In genomic region chr11:123561046-123561781, GRCh38 we compare ENCODE assay signal across 8 cellular contexts.
DNase-seq lines count a peak whose midpoint lies in the region; ATAC-seq, FAIRE-seq and TF ChIP-seq lines count a peak whose summit lies in the region.

No MANE protein-coding gene starts in this region.

- H3K27ac Mint-ChIP-seq in HFFc6, result peak overlapping the region; percentile 90
- peak overlapping the region; percentile 94 for H3K27ac Mint-ChIP-seq in type B pancreatic cell

- intact Hi-C loops in kidney (cut with DNase I), result no loop called here

- H3K4me3 ChIP-seq in kidney (ENCODE audit: low read length in 2 of 2), result peak overlapping the region in 1 of 2 donors; percentile 20

- peak; percentile 69 for DNase-seq in AG08396 (ENCODE audit: low spot score)
- DNase-seq in HFFc6, result no peak
- peak in 52 of 58 donors; percentile 18 to 91 (median 64) for DNase-seq in anterior cingulate cortex (lab: John Stamatoyannopoulos, UW)
- no peak for DNase-seq in kidney
- DNase-seq in type B pancreatic cell (ENCODE audit: extremely low spot score, unreplicated experiment), result no peak
- no peak for DNase-seq in T-helper 9 cell
- DNase-seq in COLO668 (lab: John Stamatoyannopoulos, UW; ENCODE audit: unreplicated experiment), result no peak

- ATAC-seq in GM19395 (IDR thresholded peaks at IDR 0.05; ENCODE audit: unreplicated experiment), result no peak

- peaks cover 4 to 8% of the 10 kb centered on the region in 2 donors for H3K4me1 ChIP-seq in kidney (ENCODE audit: control insufficient read depth in 1 of 2, insufficient read depth in 1 of 2, low read depth in 1 of 2, low read length in 2 of 2)

- peak overlapping the region; percentile 13 to 27 for H3K27ac ChIP-seq in kidney (ENCODE audit: low read depth in 2 of 2, low read length in 2 of 2)

- H3K27me3 Mint-ChIP-seq in HFFc6 (ENCODE audit: insufficient read depth), result no peaks in the 10 kb centered on the region; the same call in 1 of the 2 replicates
- no peaks in the 10 kb centered on the region for H3K27me3 Mint-ChIP-seq in type B pancreatic cell

- H3K36me3 Mint-ChIP-seq in HFFc6 (ENCODE audit: low read depth) (no peaks in the 10 kb centered on the region), type B pancreatic cell (no peaks in the 10 kb centered on the region)

- H3K4me1 Mint-ChIP-seq in HFFc6 (ENCODE audit: low read depth) (peaks cover 59% of the 10 kb centered on the region), type B pancreatic cell (ENCODE audit: unreplicated experiment) (peaks cover 26% of the 10 kb centered on the region)

- H3K36me3 ChIP-seq in kidney (ENCODE audit: control insufficient read depth in 1 of 2, insufficient read depth in 2 of 2, low read length in 2 of 2), result no peaks in the 10 kb centered on the region

- peak; percentile 47 for TF ChIP-seq CTCF in HFFc6 (IDR thresholded peaks at IDR 0.05)
- peak; percentile 24 for TF ChIP-seq CTCF in kidney (IDR thresholded peaks at IDR 0.05; ENCODE audit: borderline replicate concordance, extremely low read depth, insufficient read depth)
- peak; percentile 46 for TF ChIP-seq CTCF in type B pancreatic cell (conservative IDR thresholded peaks at IDR 0.05)

- H3K4me3 Mint-ChIP-seq in HFFc6 (peak overlapping the region; percentile 79), type B pancreatic cell (peak overlapping the region; percentile 85)

- no peak for FAIRE-seq in kidney (lab: Jason Lieb, UNC)

- no peak overlapping the region for H3K9ac ChIP-seq in kidney (ENCODE audit: low read length in 2 of 2)

- no peaks in the 10 kb centered on the region for H3K9me3 ChIP-seq in kidney (ENCODE audit: control insufficient read depth in 1 of 2, low read length in 2 of 2)

- no peaks in the 10 kb centered on the region for H3K9me3 Mint-ChIP-seq in HFFc6
- H3K9me3 Mint-ChIP-seq in type B pancreatic cell, result no peaks in the 10 kb centered on the region

Comparison
In these comparisons a context has a peak if more than half of its experiments do, and no peak if none do; other contexts are left out.
1. DNase-seq: peak in AG08396 (single experiment) and anterior cingulate cortex (52 of 58); none in HFFc6 (single experiment), kidney (single experiment), type B pancreatic cell (single experiment), T-helper 9 cell (single experiment) and COLO668 (single experiment).
2. Peak in every context shown above with its lines, with median percentiles within 50 percentile points of each other: CTCF ChIP-seq.